ENCODE assay signal across 13 cellular contexts in genomic region chr15:69609176-69609575, GRCh38.
DNase-seq lines count a peak whose midpoint lies in the region; ATAC-seq and TF ChIP-seq lines count a peak whose summit lies in the region.
"Had no signal": no experiment of that assay in that cellular context is flagged by ENCODE, and none has a peak within 500 bp of the region (broad histone marks: within the 10 kb centered on the region; RNA-seq: fewer than 3 reads in every experiment).

No MANE protein-coding gene starts in this region.

- peaks cover 14% of the 10 kb centered on the region for H3K27me3 Mint-ChIP-seq in endothelial cell (ENCODE audit: unreplicated experiment)

- no peak overlapping the region for H3K4me3 ChIP-seq in cardiac fibroblast (replicated peaks in 1 of 2; ENCODE audit: low read depth in 2 of 2, low read length in 2 of 2)
- no peak overlapping the region for H3K4me3 ChIP-seq in MG63
- H3K4me3 ChIP-seq: cardiac muscle cell had no signal

- TF ChIP-seq POLR2A in GM18505 (IDR thresholded peaks at IDR 0.05; ENCODE audit: borderline replicate concordance, extremely low read depth, insufficient read depth, insufficient read length), result no peak

- H3K36me3 ChIP-seq in MG63, result no peaks in the 10 kb centered on the region
- H3K36me3 ChIP-seq: cardiac muscle cell had no signal

- TF ChIP-seq CTCF in cardiac fibroblast (IDR thresholded peaks at IDR 0.05; ENCODE audit: low read depth, low read length) (no peak), endothelial cell (IDR thresholded peaks at IDR 0.05; ENCODE audit: unreplicated experiment) (no peak)

- no peaks in the 10 kb centered on the region for H3K9me3 Mint-ChIP-seq in endothelial cell (ENCODE audit: unreplicated experiment)
- H3K9me3 Mint-ChIP-seq: nephron progenitor cell had no signal

- peaks cover 16% of the 10 kb centered on the region for H3K4me1 Mint-ChIP-seq in endothelial cell (ENCODE audit: unreplicated experiment)
- H3K4me1 Mint-ChIP-seq: nephron progenitor cell had no signal

- no peaks in the 10 kb centered on the region for H3K36me3 Mint-ChIP-seq in endothelial cell (ENCODE audit: low read depth, unreplicated experiment)

- no peaks in the 10 kb centered on the region for H3K9me3 ChIP-seq in MG63

- H3K4me3 Mint-ChIP-seq in endothelial cell (ENCODE audit: unreplicated experiment), result no peak overlapping the region
- H3K4me3 Mint-ChIP-seq: nephron progenitor cell had no signal

- peak; percentile 44 for DNase-seq in DMS53 (lab: John Stamatoyannopoulos, UW)
- no peak for DNase-seq in DMS53 treated with DMSO at 0.1 percent for 48 hours (lab: John Stamatoyannopoulos, UW; ENCODE audit: unreplicated experiment)
- peak; percentile 81 for DNase-seq in MV-4-11 (lab: John Stamatoyannopoulos, UW)
- peak; percentile 29 to 62 for DNase-seq in cardiac fibroblast (ENCODE audit: low read depth in 2 of 2)
- peak; percentile 44 for DNase-seq in non-pigmented ciliary epithelial cell (ENCODE audit: low read depth)
- no peak for DNase-seq in endothelial cell (ENCODE audit: low spot score)
- DNase-seq in MG63, result no peak
- DNase-seq: DMS153, NCI-H1930, nephron progenitor cell, T-helper 9 cell had no signal

- H3K27me3 ChIP-seq in MG63, result no peaks in the 10 kb centered on the region
- H3K27me3 ChIP-seq: cardiac muscle cell had no signal

- H3K27ac Mint-ChIP-seq in endothelial cell (ENCODE audit: unreplicated experiment), result no peak overlapping the region
- H3K27ac Mint-ChIP-seq: nephron progenitor cell had no signal

- no peak for ATAC-seq in GM18505 (IDR thresholded peaks at IDR 0.05; ENCODE audit: unreplicated experiment)

Comparison
In these comparisons a context has a peak if more than half of its experiments do, and no peak if none do; other contexts are left out.
1. DNase-seq: peak in DMS53 (single experiment), MV-4-11 (single experiment), cardiac fibroblast (2 of 2) and non-pigmented ciliary epithelial cell (single experiment); none in DMS53 treated with DMSO at 0.1 percent for 48 hours (single experiment), endothelial cell (single experiment) and MG63 (single experiment).